Comparison of ENCODE assay signal across 8 cellular contexts in genomic region chr3:4351164-4351855, GRCh38. TPM values are rescaled to one million over a fixed set of nuclear protein-coding genes. Genes with fewer than 3 reads are reported as not detected.
A peak's percentile ranks its signal among the peaks of the same experiment; 100 is the strongest.
DNase-seq lines count a peak whose midpoint lies in the region; ATAC-seq and TF ChIP-seq lines count a peak whose summit lies in the region.

No MANE protein-coding gene starts in this region.

- no peaks in the 10 kb centered on the region for H4K20me1 ChIP-seq in OCI-LY7 (ENCODE audit: insufficient read depth, low read length)

- H3K27ac ChIP-seq in OCI-LY7 (ENCODE audit: low read depth, low read length, poor library complexity, severe bottlenecking), result no peak overlapping the region

- H2AFZ ChIP-seq in OCI-LY7 (ENCODE audit: low read length), result no peak overlapping the region

- H3K27me3 ChIP-seq in H7 (ENCODE audit: control insufficient read depth, insufficient read depth, low read length), result no peaks in the 10 kb centered on the region

- H3K4me1 ChIP-seq in OCI-LY7 (ENCODE audit: insufficient read depth, low read length, poor library complexity, severe bottlenecking), result no peaks in the 10 kb centered on the region

- H3K79me2 ChIP-seq in OCI-LY7 (ENCODE audit: insufficient read depth, low read depth, low read length), result no peaks in the 10 kb centered on the region

- no peak overlapping the region for H3K4me3 ChIP-seq in H7 (ENCODE audit: insufficient read depth, low read depth, low read length)
- no peak overlapping the region for H3K4me3 ChIP-seq in OCI-LY7 (ENCODE audit: low read depth, low read length, poor library complexity, severe bottlenecking)

- no peak; the same call in 1 of the 2 replicates for TF ChIP-seq CTCF in OCI-LY7 (conservative IDR thresholded peaks at IDR 0.05; ENCODE audit: low read length)

- POLR2A ChIA-PET in OCI-LY7 (lab: Charles Lee), result interaction anchor here (1.0 to 1.5 kb wide), 2 partner anchors 41 to 282 kb away, joined by 3 to 4 read pairs; no protein-coding TSS in a partner anchor

- H3K4me2 ChIP-seq in OCI-LY7 (ENCODE audit: low read length), result no peak overlapping the region

- ATAC-seq in GM18858 (IDR thresholded peaks at IDR 0.05; ENCODE audit: unreplicated experiment) (peak; percentile 38), HG03066 (IDR thresholded peaks at IDR 0.05; ENCODE audit: low read depth, unreplicated experiment) (peak; percentile 54), left cardiac atrium (peak; percentile 64 to 82)

- no peaks in the 10 kb centered on the region for H3K36me3 ChIP-seq in H7 (replicated peaks; ENCODE audit: control insufficient read depth, insufficient read depth, low read length)
- no peaks in the 10 kb centered on the region for H3K36me3 ChIP-seq in OCI-LY7 (ENCODE audit: insufficient read depth, low read length)

- CTCF ChIA-PET in OCI-LY7 (lab: Charles Lee; ENCODE audit: unreplicated experiment), result interaction anchor here (1.0 to 1.8 kb wide), 3 partner anchors 9 to 282 kb away, joined by 3 to 15 read pairs (median 5); no protein-coding TSS in a partner anchor

- BruUV-seq in OCI-LY7 (replicated peaks; lab: Mats Ljungman, UMichigan), result no TSS peak

- intact Hi-C loops in left cardiac atrium (cut with DNase I), result loop anchor here (5.0 to 10.0 kb wide), 2 partner anchors 143 to 286 kb away; partner anchors contain the start of gene ITPR1 (in 1 of the 2)
- intact Hi-C loops in OCI-LY7 (cut with micrococcal nuclease; ENCODE audit: unreplicated experiment), result loop anchor here (1.0 to 2.0 kb wide), 2 partner anchors 219 to 282 kb away; no protein-coding TSS in a partner anchor

- no peaks in the 10 kb centered on the region for H3K9me2 ChIP-seq in OCI-LY7 (ENCODE audit: insufficient read depth, low read length)

- DNase-seq in activated CD4-positive, alpha-beta T cell treated with anti-CD3 and anti-CD28 coated beads, Interleukin-2, amount 50 U/mL, for 4 hours, result peak; percentile 33 to 37
- DNase-seq in left cardiac atrium, result no peak
- DNase-seq in stimulated activated CD8-positive, alpha-beta memory T cell treated with anti-CD3 and anti-CD28 coated beads, Interleukin-12 subunit alpha, Interleukin-12 subunit beta, amount 100 ng/mL, for 4 hours (ENCODE audit: low read depth), result peak; percentile 2
- DNase-seq in NCI-H82 treated with DMSO at 0.1 percent for 48 hours (lab: John Stamatoyannopoulos, UW; ENCODE audit: unreplicated experiment), result no peak
- DNase-seq in H7, result no peak
- no peak for DNase-seq in OCI-LY7 (ENCODE audit: low spot score)

- no peaks in the 10 kb centered on the region for H3K9me3 ChIP-seq in OCI-LY7 (ENCODE audit: low read length)

RNA-seq across cellular contexts. Expression of gene SETMAR, which starts 48.1 kb away (rescaled TPM):
- total RNA-seq in left cardiac atrium, result 10 to 100 TPM; 12.3 to 12.9 TPM
- 8.2 and 9.8 TPM in 2 replicates for total RNA-seq in H7 (2014; rRNA removed; shearing (Covaris generic))
- total RNA-seq in OCI-LY7 (2014; rRNA removed; shearing (Covaris generic)), result 16.8 and 19.2 TPM in 2 replicates
- 16.2 and 16.6 TPM in 2 replicates for total RNA-seq in OCI-LY7 (2022)

Comparison
In these comparisons a context has a peak if more than half of its experiments do, and no peak if none do; other contexts are left out.
1. DNase-seq: peak in activated CD4-positive, alpha-beta T cell treated with anti-CD3 and anti-CD28 coated beads, Interleukin-2, amount 50 U/mL, for 4 hours (2 of 2) and stimulated activated CD8-positive, alpha-beta memory T cell treated with anti-CD3 and anti-CD28 coated beads, Interleukin-12 subunit alpha, Interleukin-12 subunit beta, amount 100 ng/mL, for 4 hours (single experiment); none in left cardiac atrium (single experiment), NCI-H82 treated with DMSO at 0.1 percent for 48 hours (single experiment), H7 (single experiment) and OCI-LY7 (single experiment).
2. Peak in every context shown above with its lines, with median percentiles within 50 percentile points of each other: ATAC-seq.